ENCODE assay signal across 8 cellular contexts in genomic region chr4:54971474-54971950, GRCh38.
DNase-seq lines count a peak whose midpoint lies in the region; ATAC-seq, FAIRE-seq and TF ChIP-seq lines count a peak whose summit lies in the region.

No MANE protein-coding gene starts in this region.

- H3K9me1 ChIP-seq in K562 (ENCODE audit: control insufficient read depth, insufficient read depth, low read length), result no peaks in the 10 kb centered on the region

- no peaks in the 10 kb centered on the region for H3K9me3 ChIP-seq in K562 (replicated peaks; ENCODE audit: control insufficient read depth, insufficient read depth, low read depth, low read length)
- no peaks in the 10 kb centered on the region for H3K9me3 ChIP-seq in tibial nerve

- no peaks in the 10 kb centered on the region for H3K9me3 Mint-ChIP-seq in activated CD4-positive, alpha-beta memory T cell treated with anti-CD3 and anti-CD28 coated beads, Interleukin-2, amount 10 ng/mL, durations not matched to agents 7 days and 5 days

- H2AFZ ChIP-seq in K562 (ENCODE audit: low read depth, low read length), result peak overlapping the region; percentile 0; the same call in 1 of the 2 replicates

- H3K27ac Mint-ChIP-seq in activated CD4-positive, alpha-beta memory T cell treated with anti-CD3 and anti-CD28 coated beads, Interleukin-2, amount 10 ng/mL, durations not matched to agents 7 days and 5 days, result no peak overlapping the region

- H3K27me3 ChIP-seq in K562 (ENCODE audit: control insufficient read depth in 2 of 2, insufficient read depth in 2 of 2, low read length in 2 of 2) (no peaks in the 10 kb centered on the region), tibial nerve (no peaks in the 10 kb centered on the region)

- no peak overlapping the region for H3K4me3 Mint-ChIP-seq in activated CD4-positive, alpha-beta memory T cell treated with anti-CD3 and anti-CD28 coated beads, Interleukin-2, amount 10 ng/mL, durations not matched to agents 7 days and 5 days

- H3K4me2 ChIP-seq in K562 (ENCODE audit: insufficient read depth, low read length), result no peak overlapping the region

- DNase-seq in AG04449 (ENCODE audit: low read depth, low spot score) (no peak), GM12891 (ENCODE audit: insufficient read length, low spot score) (no peak), NCI-H524 treated with DMSO at 0.1 percent for 48 hours (lab: John Stamatoyannopoulos, UW) (peak; percentile 46), K562 (ENCODE audit: extremely low read depth in 1 of 4, low spot score in 3 of 4) (peak; percentile 37 to 51 (median 47)), inferior parietal cortex (ENCODE audit: extremely low spot score) (peak; percentile 75), tibial nerve (ENCODE audit: low spot score in 2 of 2) (peak in 1 of 2 donors; percentile 44)
- no peak for DNase-seq in activated CD4-positive, alpha-beta memory T cell treated with anti-CD3 and anti-CD28 coated beads, Interleukin-2, amount 10 ng/mL, durations not matched to agents 7 days and 5 days

- no peaks in the 10 kb centered on the region for H3K27me3 Mint-ChIP-seq in activated CD4-positive, alpha-beta memory T cell treated with anti-CD3 and anti-CD28 coated beads, Interleukin-2, amount 10 ng/mL, durations not matched to agents 7 days and 5 days

- CTCF ChIA-PET in AG04449 (lab: Yijun Ruan, JAX) (interaction anchor here (0.6 to 8.0 kb wide), 60 partner anchors 9 to 895 kb away, joined by 3 to 263 read pairs (median 4); partner anchors contain the start of genes CLOCK, SRD5A3 and TMEM165), K562 (lab: Yijun Ruan, JAX; ENCODE audit: low intra/inter-chr PET ratio) (interaction anchor here (0.7 to 2.7 kb wide), 8 partner anchors 213 to 1829 kb away, joined by 3 to 22 read pairs (median 4); no protein-coding TSS in a partner anchor)
- CTCF ChIA-PET in activated CD4-positive, alpha-beta memory T cell treated with anti-CD3 and anti-CD28 coated beads, Interleukin-2, amount 10 ng/mL, durations not matched to agents 7 days and 5 days (lab: Charles Lee), result interaction anchor here (0.6 to 1.5 kb wide), 5 partner anchors 8 to 583 kb away, joined by 3 to 4 read pairs (median 3); no protein-coding TSS in a partner anchor

- no peaks in the 10 kb centered on the region for H3K79me2 ChIP-seq in K562 (ENCODE audit: control insufficient read depth, insufficient read depth, low read length)

- BruUV-seq in K562 (replicated peaks; lab: Mats Ljungman, UMichigan), result no TSS peak

- 0% methylated on average over 7 of the region's 7 CpGs for WGBS in K562 (ENCODE audit: insufficient coverage, low coverage, missing lambda C conversion rate)
- 6 to 13% methylated on average over 7 of the region's 7 CpGs for WGBS in tibial nerve, 2 donors

- H3K4me3 ChIP-seq in AG04449 (ENCODE audit: low read depth, low read length), result no peak overlapping the region
- no peak overlapping the region for H3K4me3 ChIP-seq in K562
- H3K4me3 ChIP-seq in tibial nerve, result no peak overlapping the region

- no peaks in the 10 kb centered on the region for H3K36me3 Mint-ChIP-seq in activated CD4-positive, alpha-beta memory T cell treated with anti-CD3 and anti-CD28 coated beads, Interleukin-2, amount 10 ng/mL, durations not matched to agents 7 days and 5 days (ENCODE audit: low read depth)

- in situ Hi-C loops in K562 (cut with MboI), result no loop called here

- POLR2A ChIA-PET in AG04449 (lab: Yijun Ruan, JAX) (no interaction called here), K562 (lab: Yijun Ruan, JAX) (no interaction called here)
- POLR2A ChIA-PET in activated CD4-positive, alpha-beta memory T cell treated with anti-CD3 and anti-CD28 coated beads, Interleukin-2, amount 10 ng/mL, durations not matched to agents 7 days and 5 days (lab: Charles Lee), result no interaction called here

- H3K4me1 ChIP-seq in K562 (replicated peaks in 1 of 2; ENCODE audit: control insufficient read depth in 2 of 2, insufficient read depth in 2 of 2, low read length in 2 of 2), result no peaks in the 10 kb centered on the region
- H3K4me1 ChIP-seq in tibial nerve, result peaks cover 0 to 6% (median 0%) of the 10 kb centered on the region in 4 donors

- TF ChIP-seq POLR2A in GM12891 (IDR thresholded peaks at IDR 0.05; ENCODE audit: low read depth, low read length) (no peak), K562 (conservative IDR thresholded peaks at IDR 0.05) (no peak), tibial nerve (IDR thresholded peaks at IDR 0.05) (no peak)

- no peaks in the 10 kb centered on the region for H4K20me1 ChIP-seq in K562 (replicated peaks; ENCODE audit: control insufficient read depth, insufficient read depth, low read length)

- TF ChIP-seq EP300 in K562 (IDR thresholded peaks at IDR 0.05; ENCODE audit: low read length) (no peak), tibial nerve (IDR thresholded peaks at IDR 0.05) (no peak)

- TF ChIP-seq CTCF in AG04449 (IDR thresholded peaks at IDR 0.05; ENCODE audit: insufficient read depth, low read length, missing control alignments), result peak; percentile 60
- TF ChIP-seq CTCF in K562 (IDR thresholded peaks at IDR 0.05 in 2 of 3, conservative IDR thresholded peaks at IDR 0.05 in 1 of 3; ENCODE audit: insufficient read depth in 2 of 3, low read depth in 1 of 3, low read length in 3 of 3), result peak; percentile 67 to 80 (median 72)
- TF ChIP-seq CTCF in tibial nerve (IDR thresholded peaks at IDR 0.05), result peak; percentile 37 to 67 (median 54)

- H3K4me1 Mint-ChIP-seq in activated CD4-positive, alpha-beta memory T cell treated with anti-CD3 and anti-CD28 coated beads, Interleukin-2, amount 10 ng/mL, durations not matched to agents 7 days and 5 days, result no peaks in the 10 kb centered on the region

- peak; percentile 73 to 76 for TF ChIP-seq RAD21 in K562 (CRISPR knock-in tag; conservative IDR thresholded peaks at IDR 0.05 in 1 of 2, IDR thresholded peaks at IDR 0.05 in 1 of 2)

- no peaks in the 10 kb centered on the region for H3K36me3 ChIP-seq in K562 (ENCODE audit: control insufficient read depth, insufficient read depth, low read length)
- no peaks in the 10 kb centered on the region for H3K36me3 ChIP-seq in tibial nerve

- FAIRE-seq in GM12891 (lab: Jason Lieb, UNC) (no peak), K562 (lab: Jason Lieb, UNC) (peak; percentile 86)

- H3K27ac ChIP-seq in K562 (ENCODE audit: extremely low read depth, low read depth, low read length) (no peak overlapping the region), tibial nerve (no peak overlapping the region)

- ATAC-seq in HG03280 (IDR thresholded peaks at IDR 0.05; ENCODE audit: unreplicated experiment) (peak; percentile 76), K562 (peak; percentile 91)

- no peak overlapping the region for H3K9ac ChIP-seq in K562 (ENCODE audit: insufficient read depth in 1 of 2, low read depth in 2 of 2, low read length in 2 of 2)

- intact Hi-C loops in K562 (cut with micrococcal nuclease), result loop anchor here (1.0 to 5.0 kb wide), 2 partner anchors 350 to 766 kb away; no protein-coding TSS in a partner anchor

TF ChIP-seq in GM12891, 5 proteins besides CTCF, POLR2A, EP300 and RAD21:
- TF ChIP-seq PAX5 (IDR thresholded peaks at IDR 0.05; ENCODE audit: insufficient read depth, low read length, severe bottlenecking) (no peak), POU2F2 (IDR thresholded peaks at IDR 0.05; ENCODE audit: low read depth, low read length) (no peak), POLR2AphosphoS5 (IDR thresholded peaks at IDR 0.05; ENCODE audit: low read depth, low read length) (no peak), SPI1 (IDR thresholded peaks at IDR 0.05; ENCODE audit: low read depth, low read length) (0 out of 2 replicates have a peak, but pooled peaks have one; percentile 15)

TF ChIP-seq in K562, 482 proteins besides CTCF, POLR2A, EP300 and RAD21:
- TF ChIP-seq KLF1 (tag; IDR thresholded peaks at IDR 0.05) (no peak), ELF4 (CRISPR knock-in tag; IDR thresholded peaks at IDR 0.05) (no peak), PKNOX1 (IDR thresholded peaks at IDR 0.05) (no peak), ARID2 (IDR thresholded peaks at IDR 0.05) (0 out of 2 replicates have a peak, but pooled peaks have one; percentile 9), DEAF1 (CRISPR knock-in tag; IDR thresholded peaks at IDR 0.05) (peak; percentile 66), SMC3 (conservative IDR thresholded peaks at IDR 0.05; ENCODE audit: insufficient read depth, low read depth, low read length) (peak; percentile 11; the same call in 1 of the 2 replicates), CC2D1A (IDR thresholded peaks at IDR 0.05) (0 out of 2 replicates have a peak, but pooled peaks have one; percentile 25)

Comparison
In these comparisons a context has a peak if more than half of its experiments do, and no peak if none do; other contexts are left out.
1. DNase-seq: peak in NCI-H524 treated with DMSO at 0.1 percent for 48 hours (single experiment), K562 (4 of 4) and inferior parietal cortex (single experiment); none in AG04449 (single experiment), GM12891 (single experiment) and activated CD4-positive, alpha-beta memory T cell treated with anti-CD3 and anti-CD28 coated beads, Interleukin-2, amount 10 ng/mL, durations not matched to agents 7 days and 5 days (single experiment).
2. Peak in every context shown above with its lines, with median percentiles within 50 percentile points of each other: CTCF ChIP-seq.